In genomic region chr1:7578206-7578605, GRCh38 we compare ENCODE assay signal across 24 cellular contexts.
A peak's percentile ranks its signal among the peaks of the same experiment; 100 is the strongest.
DNase-seq lines count a peak whose midpoint lies in the region; ATAC-seq and TF ChIP-seq lines count a peak whose summit lies in the region.
"Had no signal": no experiment of that assay in that cellular context is flagged by ENCODE, and none has a peak within 500 bp of the region (broad histone marks: within the 10 kb centered on the region; RNA-seq: fewer than 3 reads in every experiment).

No MANE protein-coding gene starts in this region.

- H3K27ac ChIP-seq in right atrium auricular region = no peak overlapping the region
- no peak overlapping the region for H3K27ac ChIP-seq in spleen

- H3K36me3 ChIP-seq in right atrium auricular region = no peaks in the 10 kb centered on the region
- H3K36me3 ChIP-seq in mucosa of descending colon (ENCODE audit: low read depth) = no peaks in the 10 kb centered on the region
- no peaks in the 10 kb centered on the region for H3K36me3 ChIP-seq in spleen
- H3K36me3 ChIP-seq: BE2C had no signal

- DNase-seq in left cardiac atrium = peak; percentile 18
- no peak for DNase-seq in right atrium auricular region (ENCODE audit: low spot score)
- peak; percentile 87 for DNase-seq in chondrocyte (ENCODE audit: low spot score)
- peak in 2 of 3 donors; percentile 15 to 23 for DNase-seq in mucosa of descending colon
- DNase-seq in spleen = peak; percentile 63
- no peak for DNase-seq in Kasumi-1 (lab: John Stamatoyannopoulos, UW)
- DNase-seq in stimulated activated CD8-positive, alpha-beta memory T cell treated with anti-CD3 and anti-CD28 coated beads, Interleukin-4, amount 100 ng/mL, for 48 hours = no peak
- DNase-seq in NOMO-1 (lab: John Stamatoyannopoulos, UW; ENCODE audit: unreplicated experiment in 2 of 2) = no peak
- DNase-seq: BE2C; CD4-positive, alpha-beta T cell; COR-L47; DND-41; H7; MM.1S; NCI-H1048; NCI-H1417 treated with DMSO at 0.1 percent for 48 hours; NCI-H187 treated with DMSO at 0.1 percent for 48 hours; NCI-H2107; NCI-H2227 treated with DMSO at 0.1 percent for 48 hours; NCI-H510A; NCI-H748 treated with DMSO at 0.1 percent for 48 hours had no signal

- H3K4me3 ChIP-seq in right atrium auricular region (no peak overlapping the region), mucosa of descending colon (no peak overlapping the region), spleen (no peak overlapping the region)
- H3K4me3 ChIP-seq: GM12878, K562 had no signal

- no peak for TF ChIP-seq CTCF in right atrium auricular region (IDR thresholded peaks at IDR 0.05)
- TF ChIP-seq CTCF in chondrocyte (IDR thresholded peaks at IDR 0.05) = no peak
- no peak for TF ChIP-seq CTCF in mucosa of descending colon (IDR thresholded peaks at IDR 0.05)
- TF ChIP-seq CTCF in spleen (IDR thresholded peaks at IDR 0.05 in 8 of 11, conservative IDR thresholded peaks at IDR 0.05 in 3 of 11) = no peak

- H3K4me1 ChIP-seq in right atrium auricular region (peaks cover 0 to 21% of the 10 kb centered on the region in 2 donors), mucosa of descending colon (ENCODE audit: low read depth) (peaks cover 4% of the 10 kb centered on the region), spleen (no peaks in the 10 kb centered on the region)

- TF ChIP-seq POLR2A in spleen (IDR thresholded peaks at IDR 0.05) = no peak

- H3K27me3 ChIP-seq in right atrium auricular region (no peaks in the 10 kb centered on the region), spleen (replicated peaks in 1 of 7) (peaks cover 0 to 30% (median 0%) of the 10 kb centered on the region in 7 donors)
- H3K27me3 ChIP-seq: BE2C had no signal

- ATAC-seq in left cardiac atrium (no peak), mucosa of descending colon (no peak)
- ATAC-seq: GM12878, K562, Panc1 had no signal

- intact Hi-C loops in left cardiac atrium (cut with DNase I) (no loop called here), mucosa of descending colon (cut with DNase I, micrococcal nuclease) (no loop called here), spleen (cut with DNase I; ENCODE audit: low total_unique reads) (no loop called here)

- H3K4me1 Mint-ChIP-seq in chondrocyte (ENCODE audit: low read depth) = peaks cover 23% of the 10 kb centered on the region

- H3K27me3 Mint-ChIP-seq in chondrocyte (ENCODE audit: low read depth) = no peaks in the 10 kb centered on the region

- WGBS in spleen, 5 donors = 76 to 94% (median 91%) methylated on average over 10 to 15 of the region's 15 CpGs

- no peak overlapping the region for H3K27ac Mint-ChIP-seq in chondrocyte (ENCODE audit: unreplicated experiment)
- H3K27ac Mint-ChIP-seq: CD4-positive, alpha-beta T cell had no signal

- H3K9me3 ChIP-seq in right atrium auricular region = no peaks in the 10 kb centered on the region
- no peaks in the 10 kb centered on the region for H3K9me3 ChIP-seq in mucosa of descending colon
- H3K9me3 ChIP-seq in spleen = no peaks in the 10 kb centered on the region
- H3K9me3 ChIP-seq: BE2C had no signal

- H3K4me3 Mint-ChIP-seq in chondrocyte (ENCODE audit: unreplicated experiment) = no peak overlapping the region
- H3K4me3 Mint-ChIP-seq: CD4-positive, alpha-beta T cell had no signal

- H3K36me3 Mint-ChIP-seq in chondrocyte (ENCODE audit: low read depth) = no peaks in the 10 kb centered on the region

- no peaks in the 10 kb centered on the region for H3K9me3 Mint-ChIP-seq in chondrocyte (ENCODE audit: low read depth)
- H3K9me3 Mint-ChIP-seq: CD4-positive, alpha-beta T cell had no signal

Comparison
In these comparisons a context has a peak if more than half of its experiments do, and no peak if none do; other contexts are left out.
1. DNase-seq: peak in left cardiac atrium (single experiment), chondrocyte (single experiment), mucosa of descending colon (2 of 3) and spleen (single experiment); none in right atrium auricular region (single experiment), Kasumi-1 (0 of 2), stimulated activated CD8-positive, alpha-beta memory T cell treated with anti-CD3 and anti-CD28 coated beads, Interleukin-4, amount 100 ng/mL, for 48 hours (single experiment) and NOMO-1 (0 of 2).